In genomic region chr3:127749361-127749760, GRCh38 we compare ENCODE assay signal across 12 cellular contexts.
A peak's percentile ranks its signal among the peaks of the same experiment; 100 is the strongest.
DNase-seq lines count a peak whose midpoint lies in the region; ATAC-seq and TF ChIP-seq lines count a peak whose summit lies in the region.
"Had no signal": no experiment of that assay in that cellular context is flagged by ENCODE, and none has a peak within 500 bp of the region (broad histone marks: within the 10 kb centered on the region; RNA-seq: fewer than 3 reads in every experiment).

No MANE protein-coding gene starts in this region.

- H3K9me3 ChIP-seq in right atrium auricular region = no peaks in the 10 kb centered on the region
- no peaks in the 10 kb centered on the region for H3K9me3 ChIP-seq in muscle layer of colon (ENCODE audit: low read length)
- no peaks in the 10 kb centered on the region for H3K9me3 ChIP-seq in upper lobe of right lung

- no peaks in the 10 kb centered on the region for H3K27me3 ChIP-seq in right atrium auricular region
- H3K27me3 ChIP-seq in muscle layer of colon (ENCODE audit: control insufficient read depth in 1 of 2, insufficient read depth in 2 of 2, low read length in 2 of 2) = no peaks in the 10 kb centered on the region
- no peaks in the 10 kb centered on the region for H3K27me3 ChIP-seq in upper lobe of right lung

- ATAC-seq in Right ventricle myocardium inferior = no peak
- no peak for ATAC-seq in upper lobe of right lung
- ATAC-seq in HG03571 (IDR thresholded peaks at IDR 0.05; ENCODE audit: unreplicated experiment) = no peak
- ATAC-seq in GM18505 (IDR thresholded peaks at IDR 0.05; ENCODE audit: unreplicated experiment) = no peak

- H3K27ac ChIP-seq in right atrium auricular region = peak overlapping the region; percentile 81
- H3K27ac ChIP-seq in muscle layer of colon (ENCODE audit: low read depth, low read length) = peak overlapping the region; percentile 48
- H3K27ac ChIP-seq in upper lobe of right lung = peak overlapping the region; percentile 42

- TF ChIP-seq POLR2A in GM18505 (IDR thresholded peaks at IDR 0.05; ENCODE audit: borderline replicate concordance, extremely low read depth, insufficient read depth, insufficient read length) = no peak

- DNase-seq in right atrium auricular region (ENCODE audit: low spot score) (no peak), Right ventricle myocardium inferior (ENCODE audit: missing footprints) (no peak), astrocyte of the hippocampus (ENCODE audit: low read depth, low spot score) (peak; percentile 20), upper lobe of right lung (no peak), NCI-H1105 (lab: John Stamatoyannopoulos, UW) (no peak)
- DNase-seq: effector CD8-positive, alpha-beta T cell; KG1; NCI-H187 treated with DMSO at 0.1 percent for 48 hours; NCI-H748 treated with DMSO at 0.1 percent for 48 hours had no signal

- H3K9ac ChIP-seq in muscle layer of colon (ENCODE audit: low read length) = no peak overlapping the region

- intact Hi-C loops in Right ventricle myocardium inferior (cut with DNase I) = loop anchor here (2.0 kb wide), 1 partner anchor 71 kb away; no protein-coding TSS in a partner anchor
- intact Hi-C loops in upper lobe of right lung (cut with DNase I) = no loop called here

- H3K4me1 ChIP-seq in right atrium auricular region = peaks cover 0 to 70% of the 10 kb centered on the region in 2 donors
- H3K4me1 ChIP-seq in muscle layer of colon (ENCODE audit: insufficient read depth, low read length) = peaks cover 42% of the 10 kb centered on the region
- peaks cover 28% of the 10 kb centered on the region for H3K4me1 ChIP-seq in upper lobe of right lung

- no peaks in the 10 kb centered on the region for H3K36me3 ChIP-seq in right atrium auricular region
- H3K36me3 ChIP-seq in muscle layer of colon (ENCODE audit: insufficient read depth, low read length) = no peaks in the 10 kb centered on the region
- H3K36me3 ChIP-seq in upper lobe of right lung = no peaks in the 10 kb centered on the region

- H3K4me3 ChIP-seq in right atrium auricular region (no peak overlapping the region), muscle layer of colon (ENCODE audit: low read depth in 1 of 2, low read length in 2 of 2) (no peak overlapping the region), upper lobe of right lung (no peak overlapping the region)

- no peak for TF ChIP-seq CTCF in right atrium auricular region (IDR thresholded peaks at IDR 0.05)
- TF ChIP-seq CTCF in upper lobe of right lung (IDR thresholded peaks at IDR 0.05) = no peak
